Comparison of ENCODE assay signal across 1 cellular context in the genomic region with DNA sequence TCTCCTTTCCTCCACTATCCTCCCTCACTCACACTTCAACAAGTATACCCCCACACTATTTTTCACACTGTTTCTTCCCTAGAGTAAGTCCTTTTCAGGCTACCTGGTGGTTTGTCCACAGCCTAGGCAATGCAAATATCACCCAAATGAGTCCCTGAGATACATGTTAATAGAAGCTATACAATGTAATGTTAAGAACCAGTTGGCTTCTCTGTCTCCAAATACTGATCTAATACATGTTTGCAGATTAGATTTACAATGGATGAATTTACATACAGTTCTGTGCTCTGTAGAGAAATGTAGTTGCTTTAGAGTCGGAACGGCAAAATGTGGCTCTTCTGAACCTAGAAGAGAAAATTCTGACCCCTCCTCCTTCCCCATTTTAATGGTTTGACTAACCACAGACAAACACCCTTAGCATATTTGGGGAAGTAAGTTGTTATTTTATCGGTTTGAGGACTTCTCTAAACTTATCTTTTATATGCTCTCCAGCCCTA.
TF ChIP-seq lines count a peak whose summit lies in the region.

No MANE protein-coding gene starts in this region.

TF ChIP-seq in K562, 482 proteins besides CTCF, POLR2A, EP300 and RAD21 (continued from another document and continues in another):
- TF ChIP-seq CBX1 (IDR thresholded peaks at IDR 0.05; ENCODE audit: low read depth) (no peak), ZNF586 (CRISPR knock-in tag; conservative IDR thresholded peaks at IDR 0.05) (no peak), ESRRA (IDR thresholded peaks at IDR 0.05; ENCODE audit: borderline replicate concordance, low read depth) (peak; percentile 56; the same call in 1 of the 2 replicates), HDGF (IDR thresholded peaks at IDR 0.05) (peak; percentile 42; the same call in 1 of the 2 replicates), ELF2 (CRISPR knock-in tag; IDR thresholded peaks at IDR 0.05) (no peak), ZNF121 (CRISPR knock-in tag; conservative IDR thresholded peaks at IDR 0.05) (no peak), ZNF589 (CRISPR knock-in tag; IDR thresholded peaks at IDR 0.05; ENCODE audit: low read depth) (0 out of 2 replicates have a peak, but pooled peaks have one; percentile 10), LCOR (CRISPR knock-in tag; IDR thresholded peaks at IDR 0.05) (peak; percentile 54; the same call in 1 of the 2 replicates), SMARCC2 (IDR thresholded peaks at IDR 0.05; ENCODE audit: low read depth) (no peak), ZNF175 (CRISPR knock-in tag; IDR thresholded peaks at IDR 0.05; ENCODE audit: low read depth) (no peak), GATAD2A (IDR thresholded peaks at IDR 0.05) (no peak), BDP1 (IDR thresholded peaks at IDR 0.05; ENCODE audit: insufficient read depth, insufficient read length) (no peak), PHF8 (IDR thresholded peaks at IDR 0.05; ENCODE audit: borderline replicate concordance, low read length) (peak; percentile 29; the same call in 1 of the 2 replicates), NFXL1 (CRISPR knock-in tag; IDR thresholded peaks at IDR 0.05) (no peak), MYC (IDR thresholded peaks at IDR 0.05; ENCODE audit: low read depth, low read length) (0 out of 2 replicates have a peak, but pooled peaks have one; percentile 17), MYC (CRISPR knock-in tag; IDR thresholded peaks at IDR 0.05; ENCODE audit: borderline replicate concordance, low read depth) (no peak), NFIX (CRISPR knock-in tag; IDR thresholded peaks at IDR 0.05; ENCODE audit: low read depth) (no peak), MCM3 (IDR thresholded peaks at IDR 0.05) (no peak), POLR2AphosphoS2 (IDR thresholded peaks at IDR 0.05; ENCODE audit: low read length) (no peak), XRCC5 (IDR thresholded peaks at IDR 0.05; ENCODE audit: low read depth, low read length) (no peak), FOXP1 (CRISPR knock-in tag; IDR thresholded peaks at IDR 0.05) (no peak), NFYB (IDR thresholded peaks at IDR 0.05; ENCODE audit: extremely low read depth, insufficient read length) (no peak), ATF7 (IDR thresholded peaks at IDR 0.05) (0 out of 2 replicates have a peak, but pooled peaks have one; percentile 14), SETDB1 (IDR thresholded peaks at IDR 0.05; ENCODE audit: low read length) (no peak), MTA1 (IDR thresholded peaks at IDR 0.05; ENCODE audit: borderline replicate concordance) (no peak), ZNF232 (CRISPR knock-in tag; IDR thresholded peaks at IDR 0.05) (no peak), STAT5A (IDR thresholded peaks at IDR 0.05; ENCODE audit: borderline replicate concordance, low read length) (no peak), EHMT2 (IDR thresholded peaks at IDR 0.05) (no peak), SPI1 (IDR thresholded peaks at IDR 0.05; ENCODE audit: borderline replicate concordance, low read depth, low read length) (peak; percentile 58; the same call in 1 of the 2 replicates), MIER1 (IDR thresholded peaks at IDR 0.05; ENCODE audit: low read depth) (no peak)
- TF ChIP-seq, protein P1, sequence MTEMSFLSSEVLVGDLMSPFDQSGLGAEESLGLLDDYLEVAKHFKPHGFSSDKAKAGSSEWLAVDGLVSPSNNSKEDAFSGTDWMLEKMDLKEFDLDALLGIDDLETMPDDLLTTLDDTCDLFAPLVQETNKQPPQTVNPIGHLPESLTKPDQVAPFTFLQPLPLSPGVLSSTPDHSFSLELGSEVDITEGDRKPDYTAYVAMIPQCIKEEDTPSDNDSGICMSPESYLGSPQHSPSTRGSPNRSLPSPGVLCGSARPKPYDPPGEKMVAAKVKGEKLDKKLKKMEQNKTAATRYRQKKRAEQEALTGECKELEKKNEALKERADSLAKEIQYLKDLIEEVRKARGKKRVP (CRISPR knock-in tag; IDR thresholded peaks at IDR 0.05): no peak
- TF ChIP-seq, protein P2, sequence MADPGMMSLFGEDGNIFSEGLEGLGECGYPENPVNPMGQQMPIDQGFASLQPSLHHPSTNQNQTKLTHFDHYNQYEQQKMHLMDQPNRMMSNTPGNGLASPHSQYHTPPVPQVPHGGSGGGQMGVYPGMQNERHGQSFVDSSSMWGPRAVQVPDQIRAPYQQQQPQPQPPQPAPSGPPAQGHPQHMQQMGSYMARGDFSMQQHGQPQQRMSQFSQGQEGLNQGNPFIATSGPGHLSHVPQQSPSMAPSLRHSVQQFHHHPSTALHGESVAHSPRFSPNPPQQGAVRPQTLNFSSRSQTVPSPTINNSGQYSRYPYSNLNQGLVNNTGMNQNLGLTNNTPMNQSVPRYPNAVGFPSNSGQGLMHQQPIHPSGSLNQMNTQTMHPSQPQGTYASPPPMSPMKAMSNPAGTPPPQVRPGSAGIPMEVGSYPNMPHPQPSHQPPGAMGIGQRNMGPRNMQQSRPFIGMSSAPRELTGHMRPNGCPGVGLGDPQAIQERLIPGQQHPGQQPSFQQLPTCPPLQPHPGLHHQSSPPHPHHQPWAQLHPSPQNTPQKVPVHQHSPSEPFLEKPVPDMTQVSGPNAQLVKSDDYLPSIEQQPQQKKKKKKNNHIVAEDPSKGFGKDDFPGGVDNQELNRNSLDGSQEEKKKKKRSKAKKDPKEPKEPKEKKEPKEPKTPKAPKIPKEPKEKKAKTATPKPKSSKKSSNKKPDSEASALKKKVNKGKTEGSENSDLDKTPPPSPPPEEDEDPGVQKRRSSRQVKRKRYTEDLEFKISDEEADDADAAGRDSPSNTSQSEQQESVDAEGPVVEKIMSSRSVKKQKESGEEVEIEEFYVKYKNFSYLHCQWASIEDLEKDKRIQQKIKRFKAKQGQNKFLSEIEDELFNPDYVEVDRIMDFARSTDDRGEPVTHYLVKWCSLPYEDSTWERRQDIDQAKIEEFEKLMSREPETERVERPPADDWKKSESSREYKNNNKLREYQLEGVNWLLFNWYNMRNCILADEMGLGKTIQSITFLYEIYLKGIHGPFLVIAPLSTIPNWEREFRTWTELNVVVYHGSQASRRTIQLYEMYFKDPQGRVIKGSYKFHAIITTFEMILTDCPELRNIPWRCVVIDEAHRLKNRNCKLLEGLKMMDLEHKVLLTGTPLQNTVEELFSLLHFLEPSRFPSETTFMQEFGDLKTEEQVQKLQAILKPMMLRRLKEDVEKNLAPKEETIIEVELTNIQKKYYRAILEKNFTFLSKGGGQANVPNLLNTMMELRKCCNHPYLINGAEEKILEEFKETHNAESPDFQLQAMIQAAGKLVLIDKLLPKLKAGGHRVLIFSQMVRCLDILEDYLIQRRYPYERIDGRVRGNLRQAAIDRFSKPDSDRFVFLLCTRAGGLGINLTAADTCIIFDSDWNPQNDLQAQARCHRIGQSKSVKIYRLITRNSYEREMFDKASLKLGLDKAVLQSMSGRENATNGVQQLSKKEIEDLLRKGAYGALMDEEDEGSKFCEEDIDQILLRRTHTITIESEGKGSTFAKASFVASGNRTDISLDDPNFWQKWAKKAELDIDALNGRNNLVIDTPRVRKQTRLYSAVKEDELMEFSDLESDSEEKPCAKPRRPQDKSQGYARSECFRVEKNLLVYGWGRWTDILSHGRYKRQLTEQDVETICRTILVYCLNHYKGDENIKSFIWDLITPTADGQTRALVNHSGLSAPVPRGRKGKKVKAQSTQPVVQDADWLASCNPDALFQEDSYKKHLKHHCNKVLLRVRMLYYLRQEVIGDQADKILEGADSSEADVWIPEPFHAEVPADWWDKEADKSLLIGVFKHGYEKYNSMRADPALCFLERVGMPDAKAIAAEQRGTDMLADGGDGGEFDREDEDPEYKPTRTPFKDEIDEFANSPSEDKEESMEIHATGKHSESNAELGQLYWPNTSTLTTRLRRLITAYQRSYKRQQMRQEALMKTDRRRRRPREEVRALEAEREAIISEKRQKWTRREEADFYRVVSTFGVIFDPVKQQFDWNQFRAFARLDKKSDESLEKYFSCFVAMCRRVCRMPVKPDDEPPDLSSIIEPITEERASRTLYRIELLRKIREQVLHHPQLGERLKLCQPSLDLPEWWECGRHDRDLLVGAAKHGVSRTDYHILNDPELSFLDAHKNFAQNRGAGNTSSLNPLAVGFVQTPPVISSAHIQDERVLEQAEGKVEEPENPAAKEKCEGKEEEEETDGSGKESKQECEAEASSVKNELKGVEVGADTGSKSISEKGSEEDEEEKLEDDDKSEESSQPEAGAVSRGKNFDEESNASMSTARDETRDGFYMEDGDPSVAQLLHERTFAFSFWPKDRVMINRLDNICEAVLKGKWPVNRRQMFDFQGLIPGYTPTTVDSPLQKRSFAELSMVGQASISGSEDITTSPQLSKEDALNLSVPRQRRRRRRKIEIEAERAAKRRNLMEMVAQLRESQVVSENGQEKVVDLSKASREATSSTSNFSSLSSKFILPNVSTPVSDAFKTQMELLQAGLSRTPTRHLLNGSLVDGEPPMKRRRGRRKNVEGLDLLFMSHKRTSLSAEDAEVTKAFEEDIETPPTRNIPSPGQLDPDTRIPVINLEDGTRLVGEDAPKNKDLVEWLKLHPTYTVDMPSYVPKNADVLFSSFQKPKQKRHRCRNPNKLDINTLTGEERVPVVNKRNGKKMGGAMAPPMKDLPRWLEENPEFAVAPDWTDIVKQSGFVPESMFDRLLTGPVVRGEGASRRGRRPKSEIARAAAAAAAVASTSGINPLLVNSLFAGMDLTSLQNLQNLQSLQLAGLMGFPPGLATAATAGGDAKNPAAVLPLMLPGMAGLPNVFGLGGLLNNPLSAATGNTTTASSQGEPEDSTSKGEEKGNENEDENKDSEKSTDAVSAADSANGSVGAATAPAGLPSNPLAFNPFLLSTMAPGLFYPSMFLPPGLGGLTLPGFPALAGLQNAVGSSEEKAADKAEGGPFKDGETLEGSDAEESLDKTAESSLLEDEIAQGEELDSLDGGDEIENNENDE (IDR thresholded peaks at IDR 0.05; ENCODE audit: low read depth, low read length): no peak
- TF ChIP-seq, protein P3, sequence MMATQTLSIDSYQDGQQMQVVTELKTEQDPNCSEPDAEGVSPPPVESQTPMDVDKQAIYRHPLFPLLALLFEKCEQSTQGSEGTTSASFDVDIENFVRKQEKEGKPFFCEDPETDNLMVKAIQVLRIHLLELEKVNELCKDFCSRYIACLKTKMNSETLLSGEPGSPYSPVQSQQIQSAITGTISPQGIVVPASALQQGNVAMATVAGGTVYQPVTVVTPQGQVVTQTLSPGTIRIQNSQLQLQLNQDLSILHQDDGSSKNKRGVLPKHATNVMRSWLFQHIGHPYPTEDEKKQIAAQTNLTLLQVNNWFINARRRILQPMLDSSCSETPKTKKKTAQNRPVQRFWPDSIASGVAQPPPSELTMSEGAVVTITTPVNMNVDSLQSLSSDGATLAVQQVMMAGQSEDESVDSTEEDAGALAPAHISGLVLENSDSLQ (IDR thresholded peaks at IDR 0.05): no peak
- TF ChIP-seq, protein P4, sequence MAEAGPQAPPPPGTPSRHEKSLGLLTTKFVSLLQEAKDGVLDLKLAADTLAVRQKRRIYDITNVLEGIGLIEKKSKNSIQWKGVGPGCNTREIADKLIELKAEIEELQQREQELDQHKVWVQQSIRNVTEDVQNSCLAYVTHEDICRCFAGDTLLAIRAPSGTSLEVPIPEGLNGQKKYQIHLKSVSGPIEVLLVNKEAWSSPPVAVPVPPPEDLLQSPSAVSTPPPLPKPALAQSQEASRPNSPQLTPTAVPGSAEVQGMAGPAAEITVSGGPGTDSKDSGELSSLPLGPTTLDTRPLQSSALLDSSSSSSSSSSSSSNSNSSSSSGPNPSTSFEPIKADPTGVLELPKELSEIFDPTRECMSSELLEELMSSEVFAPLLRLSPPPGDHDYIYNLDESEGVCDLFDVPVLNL (CRISPR knock-in tag; IDR thresholded peaks at IDR 0.05; ENCODE audit: low read depth): no peak
- TF ChIP-seq, protein P5, sequence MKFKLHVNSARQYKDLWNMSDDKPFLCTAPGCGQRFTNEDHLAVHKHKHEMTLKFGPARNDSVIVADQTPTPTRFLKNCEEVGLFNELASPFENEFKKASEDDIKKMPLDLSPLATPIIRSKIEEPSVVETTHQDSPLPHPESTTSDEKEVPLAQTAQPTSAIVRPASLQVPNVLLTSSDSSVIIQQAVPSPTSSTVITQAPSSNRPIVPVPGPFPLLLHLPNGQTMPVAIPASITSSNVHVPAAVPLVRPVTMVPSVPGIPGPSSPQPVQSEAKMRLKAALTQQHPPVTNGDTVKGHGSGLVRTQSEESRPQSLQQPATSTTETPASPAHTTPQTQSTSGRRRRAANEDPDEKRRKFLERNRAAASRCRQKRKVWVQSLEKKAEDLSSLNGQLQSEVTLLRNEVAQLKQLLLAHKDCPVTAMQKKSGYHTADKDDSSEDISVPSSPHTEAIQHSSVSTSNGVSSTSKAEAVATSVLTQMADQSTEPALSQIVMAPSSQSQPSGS (CRISPR knock-in tag; IDR thresholded peaks at IDR 0.05): no peak
- TF ChIP-seq, protein P6, sequence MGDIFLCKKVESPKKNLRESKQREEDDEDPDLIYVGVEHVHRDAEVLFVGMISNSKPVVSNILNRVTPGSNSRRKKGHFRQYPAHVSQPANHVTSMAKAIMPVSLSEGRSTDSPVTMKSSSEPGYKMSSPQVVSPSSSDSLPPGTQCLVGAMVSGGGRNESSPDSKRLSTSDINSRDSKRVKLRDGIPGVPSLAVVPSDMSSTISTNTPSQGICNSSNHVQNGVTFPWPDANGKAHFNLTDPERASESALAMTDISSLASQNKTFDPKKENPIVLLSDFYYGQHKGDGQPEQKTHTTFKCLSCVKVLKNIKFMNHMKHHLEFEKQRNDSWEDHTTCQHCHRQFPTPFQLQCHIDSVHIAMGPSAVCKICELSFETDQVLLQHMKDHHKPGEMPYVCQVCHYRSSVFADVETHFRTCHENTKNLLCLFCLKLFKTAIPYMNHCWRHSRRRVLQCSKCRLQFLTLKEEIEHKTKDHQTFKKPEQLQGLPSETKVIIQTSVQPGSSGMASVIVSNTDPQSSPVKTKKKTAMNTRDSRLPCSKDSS (IDR thresholded peaks at IDR 0.05; ENCODE audit: low read depth, partially characterized antibody): no peak
- TF ChIP-seq, protein P7, sequence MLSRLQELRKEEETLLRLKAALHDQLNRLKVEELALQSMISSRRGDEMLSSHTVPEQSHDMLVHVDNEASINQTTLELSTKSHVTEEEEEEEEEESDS (CRISPR knock-in tag; IDR thresholded peaks at IDR 0.05): 0 out of 2 replicates have a peak, but pooled peaks have one; percentile 14
- TF ChIP-seq, protein P8, sequence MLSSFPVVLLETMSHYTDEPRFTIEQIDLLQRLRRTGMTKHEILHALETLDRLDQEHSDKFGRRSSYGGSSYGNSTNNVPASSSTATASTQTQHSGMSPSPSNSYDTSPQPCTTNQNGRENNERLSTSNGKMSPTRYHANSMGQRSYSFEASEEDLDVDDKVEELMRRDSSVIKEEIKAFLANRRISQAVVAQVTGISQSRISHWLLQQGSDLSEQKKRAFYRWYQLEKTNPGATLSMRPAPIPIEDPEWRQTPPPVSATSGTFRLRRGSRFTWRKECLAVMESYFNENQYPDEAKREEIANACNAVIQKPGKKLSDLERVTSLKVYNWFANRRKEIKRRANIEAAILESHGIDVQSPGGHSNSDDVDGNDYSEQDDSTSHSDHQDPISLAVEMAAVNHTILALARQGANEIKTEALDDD (IDR thresholded peaks at IDR 0.05): peak; percentile 97
- TF ChIP-seq, protein P9, sequence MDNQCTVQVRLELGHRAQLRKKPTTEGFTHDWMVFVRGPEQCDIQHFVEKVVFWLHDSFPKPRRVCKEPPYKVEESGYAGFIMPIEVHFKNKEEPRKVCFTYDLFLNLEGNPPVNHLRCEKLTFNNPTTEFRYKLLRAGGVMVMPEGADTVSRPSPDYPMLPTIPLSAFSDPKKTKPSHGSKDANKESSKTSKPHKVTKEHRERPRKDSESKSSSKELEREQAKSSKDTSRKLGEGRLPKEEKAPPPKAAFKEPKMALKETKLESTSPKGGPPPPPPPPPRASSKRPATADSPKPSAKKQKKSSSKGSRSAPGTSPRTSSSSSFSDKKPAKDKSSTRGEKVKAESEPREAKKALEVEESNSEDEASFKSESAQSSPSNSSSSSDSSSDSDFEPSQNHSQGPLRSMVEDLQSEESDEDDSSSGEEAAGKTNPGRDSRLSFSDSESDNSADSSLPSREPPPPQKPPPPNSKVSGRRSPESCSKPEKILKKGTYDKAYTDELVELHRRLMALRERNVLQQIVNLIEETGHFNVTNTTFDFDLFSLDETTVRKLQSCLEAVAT (IDR thresholded peaks at IDR 0.05): peak; percentile 90 to 93
